ENCODE assay signal across 1 cellular context in the genomic region with DNA sequence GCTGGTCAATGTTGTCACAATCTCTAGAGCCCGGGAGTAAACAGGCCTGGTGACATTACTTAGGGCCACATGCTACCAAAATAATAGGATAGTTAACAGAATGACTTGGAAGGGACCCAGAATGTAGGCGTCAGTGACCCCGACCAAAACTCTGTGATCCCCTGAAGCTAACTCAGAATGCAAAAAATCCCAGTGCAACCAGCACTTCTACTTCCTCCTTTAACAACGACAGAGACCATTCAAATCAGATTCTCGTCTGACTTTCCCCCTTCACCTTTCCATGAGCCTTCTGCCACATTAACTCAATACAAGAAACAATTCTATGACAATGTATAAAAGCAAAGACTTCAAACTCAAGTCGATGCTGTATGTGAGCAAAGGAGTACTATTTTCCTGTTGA.
TF ChIP-seq lines count a peak whose summit lies in the region.

No MANE protein-coding gene starts in this region.

TF ChIP-seq in GM23338, 12 proteins besides CTCF, POLR2A, EP300 and RAD21 (continued from another document):
- TF ChIP-seq, protein P1, sequence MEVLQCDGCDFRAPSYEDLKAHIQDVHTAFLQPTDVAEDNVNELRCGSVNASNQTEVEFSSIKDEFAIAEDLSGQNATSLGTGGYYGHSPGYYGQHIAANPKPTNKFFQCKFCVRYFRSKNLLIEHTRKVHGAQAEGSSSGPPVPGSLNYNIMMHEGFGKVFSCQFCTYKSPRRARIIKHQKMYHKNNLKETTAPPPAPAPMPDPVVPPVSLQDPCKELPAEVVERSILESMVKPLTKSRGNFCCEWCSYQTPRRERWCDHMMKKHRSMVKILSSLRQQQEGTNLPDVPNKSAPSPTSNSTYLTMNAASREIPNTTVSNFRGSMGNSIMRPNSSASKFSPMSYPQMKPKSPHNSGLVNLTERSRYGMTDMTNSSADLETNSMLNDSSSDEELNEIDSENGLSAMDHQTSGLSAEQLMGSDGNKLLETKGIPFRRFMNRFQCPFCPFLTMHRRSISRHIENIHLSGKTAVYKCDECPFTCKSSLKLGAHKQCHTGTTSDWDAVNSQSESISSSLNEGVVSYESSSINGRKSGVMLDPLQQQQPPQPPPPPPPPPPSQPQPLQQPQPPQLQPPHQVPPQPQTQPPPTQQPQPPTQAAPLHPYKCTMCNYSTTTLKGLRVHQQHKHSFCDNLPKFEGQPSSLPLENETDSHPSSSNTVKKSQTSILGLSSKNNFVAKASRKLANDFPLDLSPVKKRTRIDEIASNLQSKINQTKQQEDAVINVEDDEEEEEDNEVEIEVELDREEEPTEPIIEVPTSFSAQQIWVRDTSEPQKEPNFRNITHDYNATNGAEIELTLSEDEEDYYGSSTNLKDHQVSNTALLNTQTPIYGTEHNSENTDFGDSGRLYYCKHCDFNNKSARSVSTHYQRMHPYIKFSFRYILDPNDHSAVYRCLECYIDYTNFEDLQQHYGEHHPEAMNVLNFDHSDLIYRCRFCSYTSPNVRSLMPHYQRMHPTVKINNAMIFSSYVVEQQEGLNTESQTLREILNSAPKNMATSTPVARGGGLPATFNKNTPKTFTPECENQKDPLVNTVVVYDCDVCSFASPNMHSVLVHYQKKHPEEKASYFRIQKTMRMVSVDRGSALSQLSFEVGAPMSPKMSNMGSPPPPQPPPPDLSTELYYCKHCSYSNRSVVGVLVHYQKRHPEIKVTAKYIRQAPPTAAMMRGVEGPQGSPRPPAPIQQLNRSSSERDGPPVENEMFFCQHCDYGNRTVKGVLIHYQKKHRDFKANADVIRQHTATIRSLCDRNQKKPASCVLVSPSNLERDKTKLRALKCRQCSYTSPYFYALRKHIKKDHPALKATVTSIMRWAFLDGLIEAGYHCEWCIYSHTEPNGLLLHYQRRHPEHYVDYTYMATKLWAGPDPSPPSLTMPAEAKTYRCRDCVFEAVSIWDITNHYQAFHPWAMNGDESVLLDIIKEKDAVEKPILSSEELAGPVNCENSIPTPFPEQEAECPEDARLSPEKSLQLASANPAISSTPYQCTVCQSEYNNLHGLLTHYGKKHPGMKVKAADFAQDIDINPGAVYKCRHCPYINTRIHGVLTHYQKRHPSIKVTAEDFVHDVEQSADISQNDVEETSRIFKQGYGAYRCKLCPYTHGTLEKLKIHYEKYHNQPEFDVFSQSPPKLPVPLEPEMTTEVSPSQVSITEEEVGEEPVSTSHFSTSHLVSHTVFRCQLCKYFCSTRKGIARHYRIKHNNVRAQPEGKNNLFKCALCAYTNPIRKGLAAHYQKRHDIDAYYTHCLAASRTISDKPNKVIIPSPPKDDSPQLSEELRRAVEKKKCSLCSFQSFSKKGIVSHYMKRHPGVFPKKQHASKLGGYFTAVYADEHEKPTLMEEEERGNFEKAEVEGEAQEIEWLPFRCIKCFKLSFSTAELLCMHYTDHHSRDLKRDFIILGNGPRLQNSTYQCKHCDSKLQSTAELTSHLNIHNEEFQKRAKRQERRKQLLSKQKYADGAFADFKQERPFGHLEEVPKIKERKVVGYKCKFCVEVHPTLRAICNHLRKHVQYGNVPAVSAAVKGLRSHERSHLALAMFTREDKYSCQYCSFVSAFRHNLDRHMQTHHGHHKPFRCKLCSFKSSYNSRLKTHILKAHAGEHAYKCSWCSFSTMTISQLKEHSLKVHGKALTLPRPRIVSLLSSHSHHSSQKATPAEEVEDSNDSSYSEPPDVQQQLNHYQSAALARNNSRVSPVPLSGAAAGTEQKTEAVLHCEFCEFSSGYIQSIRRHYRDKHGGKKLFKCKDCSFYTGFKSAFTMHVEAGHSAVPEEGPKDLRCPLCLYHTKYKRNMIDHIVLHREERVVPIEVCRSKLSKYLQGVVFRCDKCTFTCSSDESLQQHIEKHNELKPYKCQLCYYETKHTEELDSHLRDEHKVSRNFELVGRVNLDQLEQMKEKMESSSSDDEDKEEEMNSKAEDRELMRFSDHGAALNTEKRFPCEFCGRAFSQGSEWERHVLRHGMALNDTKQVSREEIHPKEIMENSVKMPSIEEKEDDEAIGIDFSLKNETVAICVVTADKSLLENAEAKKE (CRISPR knock-in tag; IDR thresholded peaks at IDR 0.05): no peak
- no peak for TF ChIP-seq ZNF331 (CRISPR knock-in tag; IDR thresholded peaks at IDR 0.05; ENCODE audit: low read depth)
- TF ChIP-seq REST (IDR thresholded peaks at IDR 0.05; ENCODE audit: unreplicated experiment): no peak
